17 cellular contexts compared by ENCODE assay signal in the genomic region with DNA sequence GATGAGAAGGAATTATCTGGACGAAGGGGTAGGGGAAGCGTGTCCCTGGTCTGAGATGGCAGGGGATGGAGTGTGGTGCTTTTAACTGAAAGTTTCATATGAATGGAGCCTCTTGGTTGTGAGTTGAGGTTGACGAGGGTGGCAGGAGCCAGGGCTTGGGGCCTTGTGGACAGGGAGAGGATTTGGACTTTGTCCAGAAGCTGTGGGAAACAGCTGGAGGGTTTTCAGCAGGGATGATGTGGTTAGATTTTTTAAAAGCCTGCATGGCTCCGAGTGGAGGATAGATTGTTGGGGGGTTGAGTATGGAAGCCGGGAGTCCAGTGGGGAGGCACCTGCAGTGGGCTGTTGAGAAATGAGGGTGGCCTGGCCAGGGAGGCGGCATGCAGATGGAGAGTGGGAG. TPM values are rescaled to one million over a fixed set of nuclear protein-coding genes. Genes with fewer than 3 reads are reported as not detected.
DNase-seq lines count a peak whose midpoint lies in the region; ATAC-seq and TF ChIP-seq lines count a peak whose summit lies in the region.
"Had no signal": no experiment of that assay in that cellular context is flagged by ENCODE, and none has a peak within 500 bp of the region (broad histone marks: within the 10 kb centered on the region; RNA-seq: fewer than 3 reads in every experiment).

No MANE protein-coding gene starts in this region.

- H3K9me3 ChIP-seq in CD4-positive, CD25-positive, alpha-beta regulatory T cell (ENCODE audit: control insufficient read depth in 2 of 2, low read length in 2 of 2) = no peaks in the 10 kb centered on the region
- H3K9me3 ChIP-seq: right atrium auricular region had no signal

- no peaks in the 10 kb centered on the region for H3K27me3 Mint-ChIP-seq in CD4-positive, CD25-positive, alpha-beta regulatory T cell
- H3K27me3 Mint-ChIP-seq in activated T-helper 2 cell treated with anti-CD3 and anti-CD28 coated beads, Interferon-gamma antibody, Interleukin-2, Interleukin-4, amounts not matched to agents 10 μg/mL and 5 μg/mL and 100 μg/mL, durations not matched to agents 14 hours and 24 hours and 36 hours (ENCODE audit: low read depth) = peaks cover 4% of the 10 kb centered on the region
- H3K27me3 Mint-ChIP-seq in glutamatergic neuron (ENCODE audit: unreplicated experiment) (peaks cover 13% of the 10 kb centered on the region), CD14-positive monocyte (ENCODE audit: low read depth in 3 of 3) (peaks cover 6 to 39% (median 14%) of the 10 kb centered on the region in 3 donors)

- peaks cover 37% of the 10 kb centered on the region for H3K4me1 ChIP-seq in CD4-positive, CD25-positive, alpha-beta regulatory T cell (ENCODE audit: control insufficient read depth, insufficient read depth, low read length, poor library complexity, severe bottlenecking)

- no peaks in the 10 kb centered on the region for H3K36me3 ChIP-seq in CD4-positive, CD25-positive, alpha-beta regulatory T cell (ENCODE audit: control insufficient read depth, insufficient read depth, low read length)
- H3K36me3 ChIP-seq: right atrium auricular region had no signal

- H3K4me3 Mint-ChIP-seq in CD4-positive, CD25-positive, alpha-beta regulatory T cell = peak overlapping the region in 2 of 4 donors; percentile 18
- peak overlapping the region; percentile 17 for H3K4me3 Mint-ChIP-seq in activated T-helper 2 cell treated with anti-CD3 and anti-CD28 coated beads, Interferon-gamma antibody, Interleukin-2, Interleukin-4, amounts not matched to agents 10 μg/mL and 5 μg/mL and 100 μg/mL, durations not matched to agents 14 hours and 24 hours and 36 hours (ENCODE audit: low read depth)
- H3K4me3 Mint-ChIP-seq in glutamatergic neuron (ENCODE audit: unreplicated experiment) = no peak overlapping the region
- H3K4me3 Mint-ChIP-seq in CD14-positive monocyte = peak overlapping the region in 1 of 2 donors; percentile 27
- H3K4me3 Mint-ChIP-seq: activated naive CD4-positive, alpha-beta T cell treated with anti-CD3 and anti-CD28 coated beads for 36 hours had no signal

- H3K9me3 Mint-ChIP-seq in CD4-positive, CD25-positive, alpha-beta regulatory T cell = no peaks in the 10 kb centered on the region
- H3K9me3 Mint-ChIP-seq in activated T-helper 2 cell treated with anti-CD3 and anti-CD28 coated beads, Interferon-gamma antibody, Interleukin-2, Interleukin-4, amounts not matched to agents 10 μg/mL and 5 μg/mL and 100 μg/mL, durations not matched to agents 14 hours and 24 hours and 36 hours = no peaks in the 10 kb centered on the region
- H3K9me3 Mint-ChIP-seq in glutamatergic neuron (ENCODE audit: unreplicated experiment) = peaks cover 13% of the 10 kb centered on the region
- H3K9me3 Mint-ChIP-seq in CD14-positive monocyte = peaks cover 0 to 3% (median 0%) of the 10 kb centered on the region in 7 donors
- H3K9me3 Mint-ChIP-seq: activated naive CD4-positive, alpha-beta T cell treated with anti-CD3 and anti-CD28 coated beads for 36 hours had no signal

- H3K27ac ChIP-seq in CD4-positive, CD25-positive, alpha-beta regulatory T cell (ENCODE audit: insufficient read depth, low read length, poor library complexity, severe bottlenecking) = peak overlapping the region; percentile 25
- H3K27ac ChIP-seq: C4-2B, epithelial cell of prostate, right atrium auricular region had no signal

- H3K27me3 ChIP-seq in CD4-positive, CD25-positive, alpha-beta regulatory T cell (ENCODE audit: control insufficient read depth, insufficient read depth, low read length) = no peaks in the 10 kb centered on the region
- H3K27me3 ChIP-seq: right atrium auricular region had no signal

- peaks cover 0 to 37% (median 24%) of the 10 kb centered on the region in 4 donors for H3K4me1 Mint-ChIP-seq in CD4-positive, CD25-positive, alpha-beta regulatory T cell
- peaks cover 36% of the 10 kb centered on the region for H3K4me1 Mint-ChIP-seq in activated T-helper 2 cell treated with anti-CD3 and anti-CD28 coated beads, Interferon-gamma antibody, Interleukin-2, Interleukin-4, amounts not matched to agents 10 μg/mL and 5 μg/mL and 100 μg/mL, durations not matched to agents 14 hours and 24 hours and 36 hours (ENCODE audit: low read depth)
- H3K4me1 Mint-ChIP-seq in glutamatergic neuron (ENCODE audit: low read depth, unreplicated experiment) (peaks cover 20% of the 10 kb centered on the region), CD14-positive monocyte (peaks cover 20% of the 10 kb centered on the region)

- TF ChIP-seq CTCF in glutamatergic neuron (IDR thresholded peaks at IDR 0.05; ENCODE audit: partially characterized antibody, unreplicated experiment) (no peak), CD14-positive monocyte (IDR thresholded peaks at IDR 0.05) (no peak)

- no peak overlapping the region for H3K4me3 ChIP-seq in CD4-positive, CD25-positive, alpha-beta regulatory T cell (ENCODE audit: low read depth, low read length)
- H3K4me3 ChIP-seq: right atrium auricular region had no signal

- intact Hi-C loops in activated T-helper 2 cell treated with anti-CD3 and anti-CD28 coated beads, Interferon-gamma antibody, Interleukin-2, Interleukin-4, amounts not matched to agents 10 μg/mL and 5 μg/mL and 100 μg/mL, durations not matched to agents 14 hours and 24 hours and 36 hours (cut with micrococcal nuclease) = loop anchor here (2.0 kb wide), 1 partner anchor 16 kb away; no protein-coding TSS in a partner anchor
- intact Hi-C loops in CD14-positive monocyte (cut with micrococcal nuclease) = no loop called here

- no peak for ATAC-seq in CD4-positive, CD25-positive, alpha-beta regulatory T cell (ENCODE audit: low read depth in 2 of 2)
- no peak for ATAC-seq in esophagus mucosa
- ATAC-seq: PC-3 had no signal

- H3K36me3 Mint-ChIP-seq in CD4-positive, CD25-positive, alpha-beta regulatory T cell = no peaks in the 10 kb centered on the region
- H3K36me3 Mint-ChIP-seq in activated T-helper 2 cell treated with anti-CD3 and anti-CD28 coated beads, Interferon-gamma antibody, Interleukin-2, Interleukin-4, amounts not matched to agents 10 μg/mL and 5 μg/mL and 100 μg/mL, durations not matched to agents 14 hours and 24 hours and 36 hours (ENCODE audit: low read depth) = no peaks in the 10 kb centered on the region
- H3K36me3 Mint-ChIP-seq in glutamatergic neuron (ENCODE audit: unreplicated experiment) (peaks cover 5% of the 10 kb centered on the region), CD14-positive monocyte (peaks cover 0 to 1% of the 10 kb centered on the region in 2 donors)

- H3K27ac Mint-ChIP-seq in CD4-positive, CD25-positive, alpha-beta regulatory T cell = peak overlapping the region; percentile 65 to 96 (median 78)
- H3K27ac Mint-ChIP-seq in activated T-helper 2 cell treated with anti-CD3 and anti-CD28 coated beads, Interferon-gamma antibody, Interleukin-2, Interleukin-4, amounts not matched to agents 10 μg/mL and 5 μg/mL and 100 μg/mL, durations not matched to agents 14 hours and 24 hours and 36 hours = peak overlapping the region; percentile 22
- H3K27ac Mint-ChIP-seq in glutamatergic neuron (ENCODE audit: unreplicated experiment) = peak overlapping the region; percentile 34
- H3K27ac Mint-ChIP-seq in CD14-positive monocyte = no peak overlapping the region
- H3K27ac Mint-ChIP-seq: activated naive CD4-positive, alpha-beta T cell treated with anti-CD3 and anti-CD28 coated beads for 36 hours had no signal

- no peak for DNase-seq in CD4-positive, CD25-positive, alpha-beta regulatory T cell
- DNase-seq in EH (ENCODE audit: low read depth) = peak; percentile 38
- DNase-seq in activated T-helper 2 cell treated with anti-CD3 and anti-CD28 coated beads, Interferon-gamma antibody, Interleukin-2, Interleukin-4, amounts not matched to agents 10 μg/mL and 5 μg/mL and 100 μg/mL, durations not matched to agents 14 hours and 24 hours and 36 hours (ENCODE audit: low spot score) = no peak
- no peak for DNase-seq in glutamatergic neuron
- no peak for DNase-seq in HuH-7.5 (ENCODE audit: low spot score)
- no peak for DNase-seq in CD14-positive monocyte (ENCODE audit: low spot score)
- DNase-seq in cerebellar cortex (ENCODE audit: low spot score) = no peak
- DNase-seq: hippocampal formation; NCI-H345; PC-3; stimulated activated CD4-positive, alpha-beta T cell treated with anti-CD3 and anti-CD28 coated beads, Interleukin-4, amount 100 ng/mL, for 1 hour had no signal

RNA-seq across cellular contexts. Expression of a gene that starts 24.8 kb away (rescaled TPM):
- 0.84 TPM for total RNA-seq in CD4-positive, CD25-positive, alpha-beta regulatory T cell
- polyA plus RNA-seq in CD4-positive, CD25-positive, alpha-beta regulatory T cell = under 1 TPM in 3 of 4 donors, not detected in 1; 0.12 to 0.22 (median 0.14) TPM
- 0.23 and 0.30 TPM in 2 replicates for total RNA-seq in activated T-helper 2 cell treated with anti-CD3 and anti-CD28 coated beads, Interferon-gamma antibody, Interleukin-2, Interleukin-4, amounts not matched to agents 10 μg/mL and 5 μg/mL and 100 μg/mL, durations not matched to agents 14 hours and 24 hours and 36 hours
- total RNA-seq in glutamatergic neuron (ENCODE audit: unreplicated experiment) = 11.6 TPM
- 0.96 TPM for total RNA-seq in esophagus mucosa
- 1 to 10 TPM; 3.5 to 3.6 TPM for polyA plus RNA-seq in CD14-positive monocyte
- total RNA-seq: activated naive CD4-positive, alpha-beta T cell treated with anti-CD3 and anti-CD28 coated beads for 36 hours had no signal

RNA-seq across cellular contexts. Expression of a gene that starts 50.2 kb away (rescaled TPM):
- not detected for total RNA-seq in CD4-positive, CD25-positive, alpha-beta regulatory T cell
- polyA plus RNA-seq in CD4-positive, CD25-positive, alpha-beta regulatory T cell = not detected
- not detected in 2 replicates for total RNA-seq in activated T-helper 2 cell treated with anti-CD3 and anti-CD28 coated beads, Interferon-gamma antibody, Interleukin-2, Interleukin-4, amounts not matched to agents 10 μg/mL and 5 μg/mL and 100 μg/mL, durations not matched to agents 14 hours and 24 hours and 36 hours
- total RNA-seq in glutamatergic neuron (ENCODE audit: unreplicated experiment) = not detected
- not detected for total RNA-seq in esophagus mucosa
- not detected for polyA plus RNA-seq in CD14-positive monocyte
- total RNA-seq: activated naive CD4-positive, alpha-beta T cell treated with anti-CD3 and anti-CD28 coated beads for 36 hours; PC-3; right atrium auricular region had no signal
- polyA plus RNA-seq: neural cell had no signal

Comparison
In these comparisons a context has a peak if more than half of its experiments do, and no peak if none do; other contexts are left out.
1. H3K27ac Mint-ChIP-seq: peak in CD4-positive, CD25-positive, alpha-beta regulatory T cell (3 of 3), activated T-helper 2 cell treated with anti-CD3 and anti-CD28 coated beads, Interferon-gamma antibody, Interleukin-2, Interleukin-4, amounts not matched to agents 10 μg/mL and 5 μg/mL and 100 μg/mL, durations not matched to agents 14 hours and 24 hours and 36 hours (single experiment) and glutamatergic neuron (single experiment); none in CD14-positive monocyte (0 of 7).